23 cellular contexts compared by ENCODE assay signal in the genomic region with DNA sequence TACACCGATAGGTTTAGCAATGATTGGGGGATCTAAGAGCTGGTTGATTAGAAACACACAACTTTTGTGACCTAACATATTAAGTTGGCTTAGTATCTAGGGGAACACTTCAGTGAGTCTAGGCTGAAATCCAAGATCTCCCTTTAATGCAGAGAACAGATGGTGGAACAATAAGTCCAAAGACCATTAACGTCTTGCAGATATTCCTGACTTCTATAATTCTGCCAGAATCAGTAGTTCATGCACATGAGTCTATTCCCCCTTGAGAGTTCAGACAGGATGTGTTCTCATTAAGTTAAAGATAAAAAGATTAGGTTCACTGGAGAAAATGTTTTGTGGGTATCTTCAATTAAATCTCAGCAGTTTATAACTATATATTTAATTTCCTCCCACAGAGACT.
"Had no signal": no experiment of that assay in that cellular context is flagged by ENCODE, and none has a peak within 500 bp of the region (broad histone marks: within the 10 kb centered on the region; RNA-seq: fewer than 3 reads in every experiment).

No MANE protein-coding gene starts in this region.

- H3K4me3 ChIP-seq: esophagus squamous epithelium, hepatocyte, left ventricle myocardium inferior, suprapubic skin, tibial artery, upper lobe of right lung had no signal

- FAIRE-seq: bronchial epithelial cell, colon, endometrium, frontal cortex had no signal

- DNase-seq: activated CD4-positive, alpha-beta T cell treated with anti-CD3 and anti-CD28 coated beads for 4 hours; activated CD4-positive, alpha-beta T cell treated with anti-CD3 and anti-CD28 coated beads, Interleukin-2, amount 50 U/mL, for 4 hours; activated CD4-positive, CD25-positive, alpha-beta regulatory T cell; activated naive CD4-positive, alpha-beta T cell treated with Interleukin-2 at 50 U/mL for 16 hours; activated T-cell treated with anti-CD3 and anti-CD28 coated beads for 4 hours; activated T-cell treated with anti-CD3 and anti-CD28 coated beads, Interleukin-2, amount 50 U/mL, for 72 hours; anterior cingulate cortex; effector CD8-positive, alpha-beta T cell; esophagus squamous epithelium; islet precursor cell; left ventricle myocardium inferior; nephron progenitor cell; stimulated activated CD4-positive, alpha-beta T cell treated with anti-CD3 and anti-CD28 coated beads, Interleukin-15, amount 100 ng/mL, for 24 hours; stimulated activated CD4-positive, alpha-beta T cell treated with anti-CD3 and anti-CD28 coated beads, Interleukin-2, amount 100 ng/mL, for 24 hours; stimulated activated naive CD4-positive, alpha-beta T cell; tibial artery; upper lobe of right lung had no signal
